14 cellular contexts compared by ENCODE assay signal in genomic region chr7:30396379-30396778, GRCh38.
DNase-seq lines count a peak whose midpoint lies in the region; ATAC-seq and TF ChIP-seq lines count a peak whose summit lies in the region.
"Had no signal": no experiment of that assay in that cellular context is flagged by ENCODE, and none has a peak within 500 bp of the region (broad histone marks: within the 10 kb centered on the region; RNA-seq: fewer than 3 reads in every experiment).

No MANE protein-coding gene starts in this region.

- peak; percentile 38 for TF ChIP-seq CTCF in GM13977 (IDR thresholded peaks at IDR 0.05; ENCODE audit: extremely low read depth, insufficient read depth, missing control alignments)
- TF ChIP-seq CTCF in fibroblast of the aortic adventitia (IDR thresholded peaks at IDR 0.05; ENCODE audit: insufficient read depth, low read length), result peak; percentile 41

- no peaks in the 10 kb centered on the region for H3K9me3 Mint-ChIP-seq in stimulated activated naive CD8-positive, alpha-beta T cell treated with anti-CD3 and anti-CD28 coated beads, Interleukin-15, amount 100 ng/mL, for 72 hours
- H3K9me3 Mint-ChIP-seq: central memory CD8-positive, alpha-beta T cell; nephron progenitor cell had no signal

- peaks cover 5% of the 10 kb centered on the region for H3K4me1 Mint-ChIP-seq in stimulated activated naive CD8-positive, alpha-beta T cell treated with anti-CD3 and anti-CD28 coated beads, Interleukin-15, amount 100 ng/mL, for 72 hours
- H3K4me1 Mint-ChIP-seq: central memory CD8-positive, alpha-beta T cell; nephron progenitor cell had no signal

- H3K4me3 Mint-ChIP-seq in stimulated activated naive CD8-positive, alpha-beta T cell treated with anti-CD3 and anti-CD28 coated beads, Interleukin-15, amount 100 ng/mL, for 72 hours, result no peak overlapping the region
- H3K4me3 Mint-ChIP-seq: activated CD8-positive, alpha-beta T cell treated with anti-CD3 and anti-CD28 coated beads, Interleukin-2, amount 10 ng/mL, durations not matched to agents 7 days and 5 days; central memory CD8-positive, alpha-beta T cell; nephron progenitor cell had no signal

- H3K27ac Mint-ChIP-seq in stimulated activated naive CD8-positive, alpha-beta T cell treated with anti-CD3 and anti-CD28 coated beads, Interleukin-15, amount 100 ng/mL, for 72 hours, result no peak overlapping the region
- H3K27ac Mint-ChIP-seq: activated CD8-positive, alpha-beta T cell treated with anti-CD3 and anti-CD28 coated beads, Interleukin-2, amount 10 ng/mL, durations not matched to agents 7 days and 5 days; nephron progenitor cell had no signal

- no peak for ATAC-seq in stimulated activated naive CD8-positive, alpha-beta T cell treated with anti-CD3 and anti-CD28 coated beads, Interleukin-15, amount 100 ng/mL, for 72 hours
- ATAC-seq: activated CD8-positive, alpha-beta T cell treated with anti-CD3 and anti-CD28 coated beads, Interleukin-2, amount 10 ng/mL, durations not matched to agents 7 days and 5 days; gastrocnemius medialis; upper lobe of right lung had no signal

- DNase-seq in DMS79 treated with DMSO at 0.1 percent for 48 hours (lab: John Stamatoyannopoulos, UW), result peak; percentile 10
- DNase-seq in DMS79 (lab: John Stamatoyannopoulos, UW), result no peak
- no peak for DNase-seq in GM13977 (ENCODE audit: low spot score)
- peak; percentile 31 for DNase-seq in SK-MEL-5 (ENCODE audit: low read depth, low spot score)
- DNase-seq in fibroblast of the aortic adventitia (ENCODE audit: low read depth), result peak; percentile 33
- no peak for DNase-seq in NCI-H446 treated with DMSO at 0.1 percent for 48 hours (lab: John Stamatoyannopoulos, UW)
- no peak for DNase-seq in iPS-NIHi7 (ENCODE audit: extremely low spot score)
- DNase-seq in stimulated activated naive CD8-positive, alpha-beta T cell treated with anti-CD3 and anti-CD28 coated beads, Interleukin-15, amount 100 ng/mL, for 72 hours, result no peak
- DNase-seq: activated CD8-positive, alpha-beta T cell treated with anti-CD3 and anti-CD28 coated beads, Interleukin-2, amount 10 ng/mL, durations not matched to agents 7 days and 5 days; activated gamma-delta T cell treated with Interleukin-2 at 50 U/mL for 16 hours; gastrocnemius medialis; nephron progenitor cell; upper lobe of right lung had no signal

- in situ Hi-C loops in GM13977 (cut with MboI; ENCODE audit: low pct_unique_long_range_greater_than_20kb, low sequenced_read_pairs, unreplicated experiment), result no loop called here
- in situ Hi-C loops in SK-MEL-5 (cut with HindIII; ENCODE audit: low pct_unique_long_range_greater_than_20kb, low sequenced_read_pairs), result no loop called here

- H3K4me3 ChIP-seq in fibroblast of the aortic adventitia (ENCODE audit: low read depth, low read length), result no peak overlapping the region
- H3K4me3 ChIP-seq: gastrocnemius medialis, upper lobe of right lung had no signal

- H3K27me3 Mint-ChIP-seq in stimulated activated naive CD8-positive, alpha-beta T cell treated with anti-CD3 and anti-CD28 coated beads, Interleukin-15, amount 100 ng/mL, for 72 hours, result no peaks in the 10 kb centered on the region
- H3K27me3 Mint-ChIP-seq: central memory CD8-positive, alpha-beta T cell had no signal

Comparison
In these comparisons a context has a peak if more than half of its experiments do, and no peak if none do; other contexts are left out.
1. DNase-seq: peak in DMS79 treated with DMSO at 0.1 percent for 48 hours (single experiment), SK-MEL-5 (single experiment) and fibroblast of the aortic adventitia (single experiment); none in DMS79 (single experiment), GM13977 (single experiment), NCI-H446 treated with DMSO at 0.1 percent for 48 hours (single experiment), iPS-NIHi7 (single experiment) and stimulated activated naive CD8-positive, alpha-beta T cell treated with anti-CD3 and anti-CD28 coated beads, Interleukin-15, amount 100 ng/mL, for 72 hours (0 of 2).